ENCODE assay signal across 22 cellular contexts in the genomic region with DNA sequence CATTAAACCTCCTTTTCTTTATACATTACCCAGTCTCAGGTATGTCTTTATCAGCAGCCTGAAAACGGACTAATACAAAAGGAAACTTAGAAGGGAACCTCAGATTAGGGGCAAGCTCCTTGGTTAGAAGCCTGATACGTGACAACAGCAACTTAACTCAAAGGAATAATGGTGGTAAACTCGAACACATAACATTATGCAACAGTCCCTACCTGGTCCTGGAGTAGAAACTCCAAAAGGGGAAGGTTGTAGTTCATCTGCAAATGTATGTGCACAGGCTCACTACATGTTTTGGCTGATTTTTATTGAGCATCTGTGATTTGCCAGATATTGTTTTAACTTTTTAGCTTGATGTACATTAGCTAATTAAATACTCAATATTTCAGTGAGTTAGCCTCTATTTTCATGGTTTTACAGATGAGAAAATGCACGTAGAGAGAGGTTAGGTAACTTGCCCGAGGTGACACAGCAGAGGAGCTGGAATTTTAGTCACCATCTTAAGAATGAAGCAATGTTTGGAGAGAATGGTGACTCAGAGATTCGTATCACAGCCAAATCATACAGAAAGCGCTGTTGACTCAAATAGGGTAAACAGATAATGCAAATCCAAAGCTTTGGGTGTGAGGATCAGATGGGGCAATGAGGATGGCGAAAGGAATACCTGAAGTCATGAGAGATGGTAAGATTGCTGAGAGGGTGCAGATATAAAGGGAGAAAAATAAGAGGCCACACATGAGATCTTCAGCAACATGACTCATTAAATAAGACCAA.
DNase-seq lines count a peak whose midpoint lies in the region; ATAC-seq and TF ChIP-seq lines count a peak whose summit lies in the region.
"Had no signal": no experiment of that assay in that cellular context is flagged by ENCODE, and none has a peak within 500 bp of the region (broad histone marks: within the 10 kb centered on the region; RNA-seq: fewer than 3 reads in every experiment).

No MANE protein-coding gene starts in this region.

- H3K27ac Mint-ChIP-seq in activated CD4-positive, alpha-beta T cell treated with anti-CD3 and anti-CD28 coated beads, Interleukin-2, amount 10 ng/mL, durations not matched to agents 7 days and 5 days = no peak overlapping the region
- H3K27ac Mint-ChIP-seq: stimulated activated naive B cell treated with anti-CD40 and anti-IgM and Interleukin-4, amounts not matched to agents 10 μg/mL and 1 μg/mL and 100 μg/mL, for 72 hours had no signal

- no peak overlapping the region for H3K23ac ChIP-seq in mesendoderm (ENCODE audit: low read length)

- H2BK120ac ChIP-seq in mesendoderm (ENCODE audit: low read depth, low read length) = no peak overlapping the region

- no peaks in the 10 kb centered on the region for H3K27me3 Mint-ChIP-seq in activated CD4-positive, alpha-beta T cell treated with anti-CD3 and anti-CD28 coated beads, Interleukin-2, amount 10 ng/mL, durations not matched to agents 7 days and 5 days
- H3K27me3 Mint-ChIP-seq: stimulated activated naive B cell treated with anti-CD40 and anti-IgM and Interleukin-4, amounts not matched to agents 10 μg/mL and 1 μg/mL and 100 μg/mL, for 72 hours had no signal

- no peak for TF ChIP-seq POLR2A in upper lobe of left lung (IDR thresholded peaks at IDR 0.05)

- H3K9me3 Mint-ChIP-seq in activated CD4-positive, alpha-beta T cell treated with anti-CD3 and anti-CD28 coated beads, Interleukin-2, amount 10 ng/mL, durations not matched to agents 7 days and 5 days = peaks cover 16% of the 10 kb centered on the region

- no peak overlapping the region for H3K9ac ChIP-seq in mesendoderm (ENCODE audit: low read length)

- POLR2A ChIA-PET in activated CD4-positive, alpha-beta T cell treated with anti-CD3 and anti-CD28 coated beads, Interleukin-2, amount 10 ng/mL, durations not matched to agents 7 days and 5 days (lab: Charles Lee) = no interaction called here

- ATAC-seq in upper lobe of left lung (ENCODE audit: low FRiP score in 2 of 2) = no peak
- ATAC-seq: heart right ventricle; psoas muscle; SK-N-SH treated with all-trans-retinoic acid at 6 μM for 48 hours; stimulated activated naive B cell treated with anti-CD40 and anti-IgM and Interleukin-4, amounts not matched to agents 10 μg/mL and 1 μg/mL and 100 μg/mL, for 72 hours had no signal

- no peak overlapping the region for H2BK5ac ChIP-seq in mesendoderm (ENCODE audit: low read length)

- no CpG with 5 or more reads among the region's 8 CpGs for WGBS in mesendoderm (ENCODE audit: extremely low coverage, insufficient coverage, low lambda C conversion rate)
- 49 to 54% methylated on average over 8 of the region's 8 CpGs for WGBS in upper lobe of left lung, 2 donors

- H3K27ac ChIP-seq in epithelial cell of prostate = no peak overlapping the region
- no peak overlapping the region for H3K27ac ChIP-seq in mesendoderm (ENCODE audit: low read depth, low read length)
- H3K27ac ChIP-seq in upper lobe of left lung = no peak overlapping the region
- H3K27ac ChIP-seq: adrenal gland, C4-2B, heart right ventricle, neutrophil, psoas muscle, testis had no signal

- CTCF ChIA-PET in activated CD4-positive, alpha-beta T cell treated with anti-CD3 and anti-CD28 coated beads, Interleukin-2, amount 10 ng/mL, durations not matched to agents 7 days and 5 days (lab: Charles Lee) = no interaction called here

- no peak overlapping the region for H4K8ac ChIP-seq in mesendoderm (ENCODE audit: low read depth, low read length)

- no peaks in the 10 kb centered on the region for H3K79me2 ChIP-seq in mesendoderm (ENCODE audit: control insufficient read depth, insufficient read depth, low read length)

- H2BK15ac ChIP-seq in mesendoderm (replicated peaks; ENCODE audit: low read depth) = no peak overlapping the region

- H3K4me1 ChIP-seq in mesendoderm (ENCODE audit: control insufficient read depth, low read depth, low read length) (no peaks in the 10 kb centered on the region), upper lobe of left lung (no peaks in the 10 kb centered on the region)
- H3K4me1 ChIP-seq: adrenal gland, heart right ventricle, psoas muscle, testis had no signal

- H3K36me3 ChIP-seq in mesendoderm (ENCODE audit: control insufficient read depth, insufficient read depth, low read length) (no peaks in the 10 kb centered on the region), upper lobe of left lung (no peaks in the 10 kb centered on the region)
- H3K36me3 ChIP-seq: adrenal gland, heart right ventricle, neutrophil had no signal

- no peak overlapping the region for H3K4me2 ChIP-seq in mesendoderm (ENCODE audit: low read length)

- DNase-seq in H4 (ENCODE audit: low spot score) = peak; percentile 28
- DNase-seq in NCI-H226 = peak; percentile 49
- DNase-seq in epithelial cell of prostate (ENCODE audit: low read depth, low spot score) = peak; percentile 43
- DNase-seq in mesendoderm = peak; percentile 59
- DNase-seq in GM19240 (ENCODE audit: insufficient read length, low spot score) = no peak
- no peak for DNase-seq in activated CD4-positive, alpha-beta T cell treated with anti-CD3 and anti-CD28 coated beads, Interleukin-2, amount 10 ng/mL, durations not matched to agents 7 days and 5 days
- no peak for DNase-seq in upper lobe of left lung
- no peak for DNase-seq in GM03348 (ENCODE audit: low spot score)
- DNase-seq: activated CD4-positive, alpha-beta T cell treated with anti-CD3 and anti-CD28 coated beads, Interleukin-2, amount 50 U/mL, for 4 hours; activated gamma-delta T cell; adrenal gland; heart right ventricle; Kasumi-1; NCI-H1105 treated with DMSO at 0.1 percent for 48 hours; NCI-H524 treated with DMSO at 0.1 percent for 48 hours; psoas muscle; RPMI8226; stimulated activated naive B cell treated with anti-CD40 and anti-IgM and Interleukin-4, amounts not matched to agents 10 μg/mL and 1 μg/mL and 100 μg/mL, for 72 hours; testis had no signal

- no peak overlapping the region for H3K56ac ChIP-seq in mesendoderm (ENCODE audit: low read length)

- H3K4me3 Mint-ChIP-seq in activated CD4-positive, alpha-beta T cell treated with anti-CD3 and anti-CD28 coated beads, Interleukin-2, amount 10 ng/mL, durations not matched to agents 7 days and 5 days = no peak overlapping the region
- H3K4me3 Mint-ChIP-seq: stimulated activated naive B cell treated with anti-CD40 and anti-IgM and Interleukin-4, amounts not matched to agents 10 μg/mL and 1 μg/mL and 100 μg/mL, for 72 hours had no signal

- H3K4me1 Mint-ChIP-seq in activated CD4-positive, alpha-beta T cell treated with anti-CD3 and anti-CD28 coated beads, Interleukin-2, amount 10 ng/mL, durations not matched to agents 7 days and 5 days = no peaks in the 10 kb centered on the region
- H3K4me1 Mint-ChIP-seq: stimulated activated naive B cell treated with anti-CD40 and anti-IgM and Interleukin-4, amounts not matched to agents 10 μg/mL and 1 μg/mL and 100 μg/mL, for 72 hours had no signal

- no peak for TF ChIP-seq EP300 in upper lobe of left lung (IDR thresholded peaks at IDR 0.05)

- no peak overlapping the region for H2AK5ac ChIP-seq in mesendoderm (ENCODE audit: low read length)

- H3K9me3 ChIP-seq in upper lobe of left lung = no peaks in the 10 kb centered on the region
- H3K9me3 ChIP-seq: adrenal gland, heart right ventricle, neutrophil, psoas muscle, testis had no signal

- H3K36me3 Mint-ChIP-seq in activated CD4-positive, alpha-beta T cell treated with anti-CD3 and anti-CD28 coated beads, Interleukin-2, amount 10 ng/mL, durations not matched to agents 7 days and 5 days (ENCODE audit: low read depth) = no peaks in the 10 kb centered on the region
- H3K36me3 Mint-ChIP-seq: stimulated activated naive B cell treated with anti-CD40 and anti-IgM and Interleukin-4, amounts not matched to agents 10 μg/mL and 1 μg/mL and 100 μg/mL, for 72 hours had no signal

- H3K4me3 ChIP-seq in mesendoderm (ENCODE audit: low read length) = no peak overlapping the region
- H3K4me3 ChIP-seq in upper lobe of left lung = no peak overlapping the region
- H3K4me3 ChIP-seq: adrenal gland, heart right ventricle, psoas muscle, testis had no signal

- H4K5ac ChIP-seq in mesendoderm (ENCODE audit: low read length) = no peak overlapping the region

- H3K18ac ChIP-seq in mesendoderm (ENCODE audit: low read length) = no peak overlapping the region

- no peak for TF ChIP-seq CTCF in upper lobe of left lung (IDR thresholded peaks at IDR 0.05)

- H3K79me1 ChIP-seq in mesendoderm (ENCODE audit: low read length) = no peaks in the 10 kb centered on the region

- no peak overlapping the region for H3K4ac ChIP-seq in mesendoderm (ENCODE audit: low read depth, low read length)

- no peaks in the 10 kb centered on the region for H3K27me3 ChIP-seq in mesendoderm (ENCODE audit: insufficient read depth, low read length, poor library complexity)
- no peaks in the 10 kb centered on the region for H3K27me3 ChIP-seq in upper lobe of left lung
- H3K27me3 ChIP-seq: adrenal gland, heart right ventricle, neutrophil, testis had no signal

Comparison
In these comparisons a context has a peak if more than half of its experiments do, and no peak if none do; other contexts are left out.
1. DNase-seq: peak in H4 (single experiment), NCI-H226 (single experiment), epithelial cell of prostate (single experiment) and mesendoderm (single experiment); none in GM19240 (single experiment), activated CD4-positive, alpha-beta T cell treated with anti-CD3 and anti-CD28 coated beads, Interleukin-2, amount 10 ng/mL, durations not matched to agents 7 days and 5 days (single experiment), upper lobe of left lung (0 of 2) and GM03348 (single experiment).